1 cellular context compared by ENCODE assay signal in the genomic region with DNA sequence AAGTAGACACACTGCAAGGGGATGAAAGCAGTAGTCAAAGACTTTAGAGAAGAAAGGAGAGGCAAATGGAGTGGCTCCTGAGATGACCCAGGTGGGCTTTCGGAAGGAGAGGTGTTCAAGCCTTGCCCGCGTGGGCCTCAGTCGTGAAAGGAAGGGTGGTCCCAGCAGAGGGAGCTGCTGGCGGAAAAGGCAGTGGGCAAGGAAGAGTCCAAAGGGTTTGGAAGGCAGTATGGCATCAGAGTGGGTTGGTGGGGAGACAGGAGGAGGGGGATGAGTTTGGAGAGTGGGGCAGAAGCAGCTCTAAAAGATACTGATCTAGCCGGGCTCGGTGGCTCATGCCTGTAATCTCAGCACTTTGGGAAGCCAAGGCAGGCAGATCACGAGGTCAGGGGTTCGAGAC.
TF ChIP-seq lines count a peak whose summit lies in the region.

No MANE protein-coding gene starts in this region.

TF ChIP-seq in H1, 55 proteins besides CTCF, POLR2A, EP300 and RAD21:
- TF ChIP-seq SP2 (IDR thresholded peaks at IDR 0.05; ENCODE audit: low read length): no peak
- TF ChIP-seq, protein P1, sequence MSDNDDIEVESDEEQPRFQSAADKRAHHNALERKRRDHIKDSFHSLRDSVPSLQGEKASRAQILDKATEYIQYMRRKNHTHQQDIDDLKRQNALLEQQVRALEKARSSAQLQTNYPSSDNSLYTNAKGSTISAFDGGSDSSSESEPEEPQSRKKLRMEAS (IDR thresholded peaks at IDR 0.05): no peak
- TF ChIP-seq HDAC2 (IDR thresholded peaks at IDR 0.05; ENCODE audit: borderline replicate concordance in 1 of 2, low read depth in 2 of 2, low read length in 2 of 2): no peak
- TF ChIP-seq RBBP5 (IDR thresholded peaks at IDR 0.05; ENCODE audit: borderline replicate concordance, low read depth, low read length): no peak
- no peak for TF ChIP-seq SIN3A (conservative IDR thresholded peaks at IDR 0.05 in 1 of 2, IDR thresholded peaks at IDR 0.05 in 1 of 2; ENCODE audit: low read depth in 1 of 2, low read length in 2 of 2)
- no peak for TF ChIP-seq RFX5 (IDR thresholded peaks at IDR 0.05; ENCODE audit: borderline replicate concordance, low read depth, low read length)
- TF ChIP-seq SIX5 (IDR thresholded peaks at IDR 0.05; ENCODE audit: low read depth, low read length): no peak
- no peak for TF ChIP-seq TAF1 (IDR thresholded peaks at IDR 0.05; ENCODE audit: low read depth, low read length)
- no peak for TF ChIP-seq JUN (IDR thresholded peaks at IDR 0.05; ENCODE audit: low read depth, low read length)
- no peak for TF ChIP-seq RNF2 (IDR thresholded peaks at IDR 0.05; ENCODE audit: borderline replicate concordance, low read depth, low read length, missing control alignments, poor library complexity, severe bottlenecking)
- no peak for TF ChIP-seq CHD1 (IDR thresholded peaks at IDR 0.05; ENCODE audit: low read depth, low read length)
- no peak for TF ChIP-seq EZH2 (IDR thresholded peaks at IDR 0.05; ENCODE audit: low read depth, low read length, severe bottlenecking)
- no peak for TF ChIP-seq GTF2F1 (IDR thresholded peaks at IDR 0.05; ENCODE audit: borderline replicate concordance, low read depth, low read length)
- TF ChIP-seq GABPA (IDR thresholded peaks at IDR 0.05; ENCODE audit: borderline replicate concordance, insufficient read depth, low read length): no peak
- no peak for TF ChIP-seq MAFK (IDR thresholded peaks at IDR 0.05; ENCODE audit: low read depth, low read length)
- no peak for TF ChIP-seq ATF3 (IDR thresholded peaks at IDR 0.05; ENCODE audit: insufficient read depth, low read depth, low read length)
- no peak for TF ChIP-seq SUZ12 (IDR thresholded peaks at IDR 0.05; ENCODE audit: low read length)
- no peak for TF ChIP-seq KDM1A (IDR thresholded peaks at IDR 0.05; ENCODE audit: borderline replicate concordance, low read length)
- no peak for TF ChIP-seq CHD2 (IDR thresholded peaks at IDR 0.05; ENCODE audit: low read length)
- TF ChIP-seq CTBP2 (IDR thresholded peaks at IDR 0.05; ENCODE audit: borderline replicate concordance, insufficient read depth, insufficient read length, low read length): no peak
